Comparison of ENCODE assay signal across 5 cellular contexts in genomic region chr7:33735403-33735802, GRCh38.
"Had no signal": no experiment of that assay in that cellular context is flagged by ENCODE, and none has a peak within 500 bp of the region (broad histone marks: within the 10 kb centered on the region; RNA-seq: fewer than 3 reads in every experiment).

No MANE protein-coding gene starts in this region.

- H3K4me2 ChIP-seq: GM23338 had no signal

- H2AFZ ChIP-seq: GM23338 had no signal

- H3K9me3 ChIP-seq: HAP-1 had no signal

- H3K4me1 ChIP-seq: HAP-1 had no signal

- H3K36me3 ChIP-seq: HAP-1 had no signal

- H3K27ac Mint-ChIP-seq: GM23338 had no signal

- H3K4me1 Mint-ChIP-seq: GM23338 had no signal

- H3K4me3 ChIP-seq: GM23338, HAP-1 had no signal

- ATAC-seq: GM23338, HCT116 had no signal

- H3K4me3 Mint-ChIP-seq: GM23338 had no signal

- DNase-seq: H7, IMR-90 had no signal
